ENCODE assay signal across 10 cellular contexts in the genomic region with DNA sequence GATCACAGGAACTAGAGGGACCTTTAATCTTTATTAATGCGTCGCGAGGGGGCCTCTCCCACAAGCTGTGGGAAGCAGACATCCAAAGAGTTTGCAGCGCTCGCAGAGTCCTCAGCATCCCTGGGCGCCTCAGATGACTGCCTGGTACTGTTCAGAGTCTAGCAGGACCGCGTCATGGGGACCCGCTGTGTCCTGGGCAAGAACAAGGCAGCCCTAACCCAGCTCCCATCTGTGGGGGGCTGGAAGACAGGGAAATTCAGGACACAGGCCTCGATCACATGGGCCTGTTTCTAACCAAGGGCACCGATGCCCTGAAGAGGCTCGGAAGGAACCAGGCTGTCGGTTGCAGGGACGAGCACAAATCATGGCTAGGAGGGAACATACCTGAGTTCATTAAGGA. TPM values are rescaled to one million over a fixed set of nuclear protein-coding genes. Genes with fewer than 3 reads are reported as not detected.
"Had no signal": no experiment of that assay in that cellular context is flagged by ENCODE, and none has a peak within 500 bp of the region (broad histone marks: within the 10 kb centered on the region; RNA-seq: fewer than 3 reads in every experiment).

No MANE protein-coding gene starts in this region.

- DNase-seq: GM23248, GOT3, H9, HCEC 1CT, IMR-90, KG1 had no signal

- H2AFZ ChIP-seq: GM23248 had no signal

- H3K9ac ChIP-seq: GM23248 had no signal

- H3K4me3 ChIP-seq: GM23248, K562 had no signal

- ATAC-seq: K562 had no signal

- FAIRE-seq: H54, HTR-8/SVneo, K562 had no signal

- H3K27ac ChIP-seq: GM23248 had no signal

RNA-seq across cellular contexts. Expression of a gene that starts 40.0 kb away (rescaled TPM):
- total RNA-seq: GM23248, H9, HT-29, IMR-90, K562 had no signal
- polyA plus RNA-seq: GM23248, IMR-90, K562 had no signal
